15 cellular contexts compared by ENCODE assay signal in genomic region chr13:68759617-68760016, GRCh38.
DNase-seq lines count a peak whose midpoint lies in the region; ATAC-seq, FAIRE-seq and TF ChIP-seq lines count a peak whose summit lies in the region.
"Had no signal": no experiment of that assay in that cellular context is flagged by ENCODE, and none has a peak within 500 bp of the region (broad histone marks: within the 10 kb centered on the region; RNA-seq: fewer than 3 reads in every experiment).

No MANE protein-coding gene starts in this region.

- in situ Hi-C loops in K562 (cut with MboI) = no loop called here

- TF ChIP-seq CTCF in NB4 (IDR thresholded peaks at IDR 0.05; ENCODE audit: low read depth, low read length) (no peak), K562 (IDR thresholded peaks at IDR 0.05 in 2 of 3, conservative IDR thresholded peaks at IDR 0.05 in 1 of 3; ENCODE audit: insufficient read depth in 2 of 3, low read depth in 1 of 3, low read length in 3 of 3) (no peak), coronary artery (IDR thresholded peaks at IDR 0.05) (no peak)

- no peak for TF ChIP-seq EP300 in K562 (IDR thresholded peaks at IDR 0.05; ENCODE audit: low read length)

- POLR2A ChIA-PET in K562 (lab: Yijun Ruan, JAX) = no interaction called here

- BruUV-seq in K562 (replicated peaks; lab: Mats Ljungman, UMichigan) = no TSS peak

- no peaks in the 10 kb centered on the region for H3K79me2 ChIP-seq in K562 (ENCODE audit: control insufficient read depth, insufficient read depth, low read length)

- H3K27ac ChIP-seq in K562 (ENCODE audit: extremely low read depth, low read depth, low read length) (no peak overlapping the region), coronary artery (no peak overlapping the region)
- H3K27ac ChIP-seq: BLaER1 treated with 17β-estradiol and CSF1 and Interleukin-3, amounts not matched to agents 10 nM and 100 nM; GM23248 had no signal

- TF ChIP-seq POLR2A in H54 (IDR thresholded peaks at IDR 0.05; ENCODE audit: low read depth, low read length) (no peak), NB4 (IDR thresholded peaks at IDR 0.05; ENCODE audit: extremely low read depth, insufficient read length) (no peak), K562 (conservative IDR thresholded peaks at IDR 0.05) (no peak)

- FAIRE-seq in H54 (lab: Jason Lieb, UNC) (peak; percentile 38), K562 (lab: Jason Lieb, UNC) (no peak)
- FAIRE-seq: GM18507, HTR-8/SVneo had no signal

- H3K9ac ChIP-seq in K562 (ENCODE audit: insufficient read depth in 1 of 2, low read depth in 2 of 2, low read length in 2 of 2) = no peak overlapping the region
- H3K9ac ChIP-seq: BLaER1 treated with 17β-estradiol and CSF1 and Interleukin-3, amounts not matched to agents 10 nM and 100 nM; GM23248 had no signal

- no peak overlapping the region for H3K4me2 ChIP-seq in K562 (ENCODE audit: insufficient read depth, low read length)
- H3K4me2 ChIP-seq: BLaER1 treated with 17β-estradiol and CSF1 and Interleukin-3, amounts not matched to agents 10 nM and 100 nM had no signal

- CTCF ChIA-PET in K562 (lab: Yijun Ruan, JAX; ENCODE audit: low intra/inter-chr PET ratio) = no interaction called here

- H3K9me3 ChIP-seq in K562 (replicated peaks; ENCODE audit: control insufficient read depth, insufficient read depth, low read depth, low read length) = no peaks in the 10 kb centered on the region
- H3K9me3 ChIP-seq: BLaER1 treated with 17β-estradiol and CSF1 and Interleukin-3, amounts not matched to agents 10 nM and 100 nM had no signal

- WGBS in K562 (ENCODE audit: insufficient coverage, low coverage, missing lambda C conversion rate) = 17% methylated on average over 2 of the region's 2 CpGs

- no peak for ATAC-seq in K562
- ATAC-seq: CD8-positive, alpha-beta T cell; HCT116 had no signal

- DNase-seq in H54 (ENCODE audit: insufficient read length, low spot score) (no peak), NB4 (ENCODE audit: low read depth) (peak; percentile 1), K562 (ENCODE audit: extremely low read depth in 1 of 4, low spot score in 3 of 4) (no peak), coronary artery (ENCODE audit: low spot score) (no peak), mucosa of gallbladder (ENCODE audit: low spot score) (no peak)
- DNase-seq in stimulated activated naive CD4-positive, alpha-beta T cell (lab: John Stamatoyannopoulos, UW) = no peak
- DNase-seq: Calu3; CD8-positive, alpha-beta T cell; DMS79 treated with DMSO at 0.1 percent for 48 hours; GF-D8; GM23248 had no signal

- no peaks in the 10 kb centered on the region for H3K9me1 ChIP-seq in K562 (ENCODE audit: control insufficient read depth, insufficient read depth, low read length)

- intact Hi-C loops in K562 (cut with micrococcal nuclease) = no loop called here

- no peaks in the 10 kb centered on the region for H3K36me3 ChIP-seq in K562 (ENCODE audit: control insufficient read depth, insufficient read depth, low read length)
- H3K36me3 ChIP-seq: BLaER1 treated with 17β-estradiol and CSF1 and Interleukin-3, amounts not matched to agents 10 nM and 100 nM had no signal

- H2AFZ ChIP-seq in K562 (ENCODE audit: low read depth, low read length) = no peak overlapping the region
- H2AFZ ChIP-seq: GM23248 had no signal

- H4K20me1 ChIP-seq in K562 (replicated peaks; ENCODE audit: control insufficient read depth, insufficient read depth, low read length) = no peaks in the 10 kb centered on the region
- H4K20me1 ChIP-seq: BLaER1 treated with 17β-estradiol and CSF1 and Interleukin-3, amounts not matched to agents 10 nM and 100 nM had no signal

- H3K27me3 ChIP-seq in K562 (ENCODE audit: control insufficient read depth in 2 of 2, insufficient read depth in 2 of 2, low read length in 2 of 2) = no peaks in the 10 kb centered on the region
- H3K27me3 ChIP-seq: BLaER1 treated with 17β-estradiol and CSF1 and Interleukin-3, amounts not matched to agents 10 nM and 100 nM had no signal

- H3K4me3 ChIP-seq in NB4 (ENCODE audit: low read depth, low read length) (no peak overlapping the region), K562 (no peak overlapping the region), coronary artery (no peak overlapping the region)
- H3K4me3 ChIP-seq: BLaER1 treated with 17β-estradiol and CSF1 and Interleukin-3, amounts not matched to agents 10 nM and 100 nM; GM23248 had no signal

- no peak for TF ChIP-seq RAD21 in K562 (CRISPR knock-in tag; conservative IDR thresholded peaks at IDR 0.05 in 1 of 2, IDR thresholded peaks at IDR 0.05 in 1 of 2)

- H3K4me1 ChIP-seq in K562 (replicated peaks in 1 of 2; ENCODE audit: control insufficient read depth in 2 of 2, insufficient read depth in 2 of 2, low read length in 2 of 2) = no peaks in the 10 kb centered on the region
- H3K4me1 ChIP-seq: BLaER1 treated with 17β-estradiol and CSF1 and Interleukin-3, amounts not matched to agents 10 nM and 100 nM had no signal

TF ChIP-seq in K562, 482 proteins besides CTCF, POLR2A, EP300 and RAD21:
- TF ChIP-seq WHSC1 (IDR thresholded peaks at IDR 0.05; ENCODE audit: low read length) (no peak), ZNF740 (CRISPR knock-in tag; IDR thresholded peaks at IDR 0.05) (no peak), ZNF740 (tag; IDR thresholded peaks at IDR 0.05) (no peak), SPI1 (IDR thresholded peaks at IDR 0.05; ENCODE audit: borderline replicate concordance, low read depth, low read length) (peak; percentile 58; the same call in 1 of the 2 replicates), MBD2 (IDR thresholded peaks at IDR 0.05; ENCODE audit: borderline replicate concordance, low read depth) (no peak)
